Comparison of ENCODE assay signal across 20 cellular contexts in the genomic region with DNA sequence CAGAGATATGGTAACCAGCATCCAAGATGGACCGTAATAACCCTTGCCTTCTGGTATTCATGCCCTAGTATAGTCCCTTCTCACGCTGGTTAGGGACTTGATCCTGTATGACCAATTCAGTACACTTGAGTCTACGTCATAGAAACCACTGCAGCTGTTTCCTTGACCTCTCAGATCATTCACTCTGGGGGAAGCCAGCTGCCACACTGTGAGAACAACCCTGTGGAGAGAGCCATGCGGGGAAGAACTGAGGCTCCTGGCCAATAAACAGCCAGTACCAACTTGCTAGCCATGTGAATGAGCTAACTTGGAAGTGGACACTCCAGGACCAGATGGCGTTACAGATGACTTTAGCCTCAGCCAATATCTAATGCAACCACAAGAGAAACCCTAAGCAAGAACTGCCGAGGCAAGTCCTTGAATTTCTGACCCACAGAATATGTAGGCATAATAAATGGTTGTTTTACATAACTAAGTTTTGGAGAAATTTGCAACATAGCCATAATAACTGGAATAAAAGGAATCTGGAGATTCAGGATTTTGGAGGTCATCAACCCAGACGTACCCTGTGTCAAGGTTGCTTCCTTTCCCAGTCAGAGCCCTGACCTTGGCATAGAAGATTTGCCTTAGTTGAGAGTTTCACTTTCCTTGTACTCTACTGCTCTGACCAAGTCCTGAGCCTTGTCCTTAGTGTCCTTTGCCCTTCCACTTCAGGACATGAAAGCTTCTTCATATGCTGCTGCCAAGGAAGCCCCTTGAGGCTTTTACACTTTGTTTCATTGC.
DNase-seq lines count a peak whose midpoint lies in the region; ATAC-seq and TF ChIP-seq lines count a peak whose summit lies in the region.
"Had no signal": no experiment of that assay in that cellular context is flagged by ENCODE, and none has a peak within 500 bp of the region (broad histone marks: within the 10 kb centered on the region; RNA-seq: fewer than 3 reads in every experiment).

No MANE protein-coding gene starts in this region.

- in situ Hi-C loops in gastrocnemius medialis (cut with MboI; ENCODE audit: low sequenced_read_pairs in 4 of 4) (no loop called here), transverse colon (cut with MboI; ENCODE audit: low pct_ligation_motif_present in 1 of 4, low pct_unique_long_range_greater_than_20kb in 1 of 4, low sequenced_read_pairs in 3 of 4) (no loop called here)

- no peak for TF ChIP-seq CTCF in gastrocnemius medialis (IDR thresholded peaks at IDR 0.05 in 4 of 5, conservative IDR thresholded peaks at IDR 0.05 in 1 of 5)
- TF ChIP-seq CTCF in transverse colon (IDR thresholded peaks at IDR 0.05): no peak
- no peak for TF ChIP-seq CTCF in GM10248 (IDR thresholded peaks at IDR 0.05; ENCODE audit: control extremely low read depth, extremely low read depth, low read depth, missing control alignments)

- H3K4me1 ChIP-seq in gastrocnemius medialis (no peaks in the 10 kb centered on the region), transverse colon (no peaks in the 10 kb centered on the region)
- H3K4me1 ChIP-seq: esophagus muscularis mucosa, left ventricle myocardium inferior, Peyer's patch had no signal

- no peak overlapping the region for H3K27ac ChIP-seq in gastrocnemius medialis
- H3K27ac ChIP-seq in transverse colon: no peak overlapping the region
- H3K27ac ChIP-seq: esophagus muscularis mucosa, left ventricle myocardium inferior, Peyer's patch had no signal

- CTCF ChIA-PET in GM10248 (lab: Yijun Ruan, JAX): no interaction called here

- peak; percentile 71 for ATAC-seq in GM18907 (IDR thresholded peaks at IDR 0.05; ENCODE audit: unreplicated experiment)
- ATAC-seq in gastrocnemius medialis: peak; percentile 39 to 60
- ATAC-seq: activated T-cell treated with anti-CD3 and anti-CD28 coated beads, Interleukin-2, amount 50 U/mL, for 4 hours; naive thymus-derived CD8-positive, alpha-beta T cell had no signal

- POLR2A ChIA-PET in GM10248 (lab: Yijun Ruan, JAX): no interaction called here

- TF ChIP-seq POLR2A in gastrocnemius medialis (IDR thresholded peaks at IDR 0.05) (no peak), transverse colon (IDR thresholded peaks at IDR 0.05) (no peak)

- H3K27me3 ChIP-seq in gastrocnemius medialis (no peaks in the 10 kb centered on the region), transverse colon (no peaks in the 10 kb centered on the region)
- H3K27me3 ChIP-seq: esophagus muscularis mucosa, Peyer's patch had no signal

- intact Hi-C loops in gastrocnemius medialis (cut with DNase I; ENCODE audit: low total_unique reads): no loop called here
- intact Hi-C loops in transverse colon (cut with DNase I; ENCODE audit: low total_unique reads): no loop called here

- no peaks in the 10 kb centered on the region for H3K36me3 ChIP-seq in gastrocnemius medialis
- H3K36me3 ChIP-seq in transverse colon: no peaks in the 10 kb centered on the region
- H3K36me3 ChIP-seq: esophagus muscularis mucosa, left ventricle myocardium inferior, Peyer's patch had no signal

- DNase-seq in LHCN-M2 (ENCODE audit: low read depth) (peak; percentile 99), cerebellar nuclear complex (lab: John Stamatoyannopoulos, UW) (peak; percentile 12 to 25), gastrocnemius medialis (peak; percentile 2 to 16), SKM-1 treated with dmso at 0.1 percent for 144 hours (lab: John Stamatoyannopoulos, UW; ENCODE audit: unreplicated experiment) (no peak), HuH-7.5 (ENCODE audit: low spot score) (no peak), transverse colon (no peak), GM10248 (ENCODE audit: extremely low spot score) (no peak)
- DNase-seq: activated CD4-positive, alpha-beta T cell treated with anti-CD3 and anti-CD28 coated beads for 48 hours; activated T-cell treated with anti-CD3 and anti-CD28 coated beads, Interleukin-2, amount 50 U/mL, for 4 hours; DMS79 treated with DMSO at 0.1 percent for 48 hours; KBM-7; left ventricle myocardium inferior; naive thymus-derived CD8-positive, alpha-beta T cell; NCI-H146; Peyer's patch; stimulated activated CD4-positive, alpha-beta T cell treated with anti-CD3 and anti-CD28 coated beads, Interleukin-2, amount 100 ng/mL, for 48 hours; T-helper 2 cell; trophoblast cell had no signal

- no peak overlapping the region for H3K4me3 ChIP-seq in gastrocnemius medialis
- no peak overlapping the region for H3K4me3 ChIP-seq in transverse colon
- H3K4me3 ChIP-seq: esophagus muscularis mucosa, left ventricle myocardium inferior, Peyer's patch had no signal

- H3K9me3 ChIP-seq in gastrocnemius medialis: no peaks in the 10 kb centered on the region
- H3K9me3 ChIP-seq in transverse colon: no peaks in the 10 kb centered on the region
- H3K9me3 ChIP-seq: esophagus muscularis mucosa, left ventricle myocardium inferior, Peyer's patch had no signal

- 50% methylated on average over 7 of the region's 7 CpGs; no CpG with 5 or more reads in 1 of the 2 donors for WGBS in transverse colon (ENCODE audit: low coverage in 1 of 2), 2 donors

- no peak for TF ChIP-seq EP300 in transverse colon (IDR thresholded peaks at IDR 0.05; ENCODE audit: low read depth)

Comparison
In these comparisons a context has a peak if more than half of its experiments do, and no peak if none do; other contexts are left out.
1. DNase-seq: peak in LHCN-M2 (single experiment), cerebellar nuclear complex (2 of 2) and gastrocnemius medialis (2 of 2); none in SKM-1 treated with dmso at 0.1 percent for 144 hours (single experiment), HuH-7.5 (single experiment), transverse colon (single experiment) and GM10248 (single experiment).